In the genomic region with DNA sequence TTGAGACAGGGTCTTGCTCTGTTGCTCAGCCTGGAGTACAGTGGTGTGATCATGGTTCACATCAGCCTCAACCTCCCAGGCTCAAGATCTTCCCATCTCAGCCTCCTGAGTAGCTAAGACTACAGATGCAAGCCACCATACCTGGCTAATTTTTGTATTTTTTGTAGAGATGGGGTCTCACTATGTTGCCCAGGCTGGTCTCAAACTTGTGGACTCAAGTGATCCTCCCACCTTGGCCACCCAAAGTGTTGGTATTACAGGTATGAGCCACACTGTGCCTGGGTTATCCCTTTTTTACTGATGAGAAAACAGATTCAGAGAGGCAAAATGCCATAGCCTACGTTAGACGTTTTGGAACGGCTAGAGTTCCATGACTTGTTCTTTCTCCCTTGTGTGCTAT, we compare ENCODE assay signal across 31 cellular contexts. TPM values are rescaled to one million over a fixed set of nuclear protein-coding genes. Genes with fewer than 3 reads are reported as not detected.
DNase-seq lines count a peak whose midpoint lies in the region; ATAC-seq, FAIRE-seq and TF ChIP-seq lines count a peak whose summit lies in the region.
"Had no signal": no experiment of that assay in that cellular context is flagged by ENCODE, and none has a peak within 500 bp of the region (broad histone marks: within the 10 kb centered on the region; RNA-seq: fewer than 3 reads in every experiment).

No MANE protein-coding gene starts in this region.

- no peaks in the 10 kb centered on the region for H3K9me3 Mint-ChIP-seq in CD8-positive, alpha-beta T cell
- no peaks in the 10 kb centered on the region for H3K9me3 Mint-ChIP-seq in WTC11
- H3K9me3 Mint-ChIP-seq in naive B cell: no peaks in the 10 kb centered on the region
- H3K9me3 Mint-ChIP-seq: CD4-positive, CD25-positive, alpha-beta regulatory T cell; CD8-positive, alpha-beta memory T cell had no signal

- CTCF ChIA-PET in HepG2 (lab: Yijun Ruan, JAX; ENCODE audit: low intra/inter-chr PET ratio, low total read pairs) (no interaction called here), WTC11 (lab: Charles Lee) (no interaction called here)
- CTCF ChIA-PET in CD8-positive, alpha-beta T cell (lab: Charles Lee): no interaction called here

- H3K4me2 ChIP-seq in HepG2 (ENCODE audit: low read depth, low read length): no peak overlapping the region
- H3K4me2 ChIP-seq: A549 had no signal

- no TSS peak for BruUV-seq in HepG2 (replicated peaks; lab: Mats Ljungman, UMichigan)

- H3K79me2 ChIP-seq in HepG2 (ENCODE audit: insufficient read depth, low read length): no peaks in the 10 kb centered on the region

- H3K27ac ChIP-seq in HepG2 (ENCODE audit: extremely low read length, insufficient read depth, low read length) (no peak overlapping the region), right lobe of liver (no peak overlapping the region), tibial nerve (no peak overlapping the region)
- H3K27ac ChIP-seq in CD8-positive, alpha-beta T cell (ENCODE audit: low read depth, low read length): no peak overlapping the region
- H3K27ac ChIP-seq: 22Rv1, A549 had no signal

- no peak for DNase-seq in HepG2 (ENCODE audit: low spot score)
- DNase-seq in right lobe of liver: no peak
- DNase-seq in CD8-positive, alpha-beta T cell: no peak
- DNase-seq in WTC11 (ENCODE audit: low spot score): no peak
- no peak for DNase-seq in naive B cell
- no peak for DNase-seq in foreskin fibroblast
- no peak for DNase-seq in tibial nerve (ENCODE audit: low spot score in 2 of 2)
- DNase-seq: AML-193; BE2C; C1 segment of cervical spinal cord; CD4-positive, CD25-positive, alpha-beta regulatory T cell; CD8-positive, alpha-beta memory T cell; COR-L47; DMS 273 treated with DMSO at 0.1 percent for 48 hours; DMS153; DMS53; DMS79; DND-41; EL; GDM1 had no signal

- POLR2A ChIA-PET in HepG2 (lab: Yijun Ruan, JAX): no interaction called here
- POLR2A ChIA-PET in CD8-positive, alpha-beta T cell (lab: Charles Lee): no interaction called here
- POLR2A ChIA-PET in WTC11 (lab: Charles Lee): no interaction called here

- H3K9ac ChIP-seq in HepG2 (ENCODE audit: insufficient read depth, low read depth, low read length): no peak overlapping the region
- H3K9ac ChIP-seq: BLaER1 had no signal

- no peak for TF ChIP-seq POLR2A in HepG2 (IDR thresholded peaks at IDR 0.05; ENCODE audit: insufficient read depth in 1 of 2, low read depth in 2 of 2, low read length in 2 of 2)
- no peak for TF ChIP-seq POLR2A in right lobe of liver (IDR thresholded peaks at IDR 0.05)
- TF ChIP-seq POLR2A in tibial nerve (IDR thresholded peaks at IDR 0.05): no peak

- no peak for TF ChIP-seq CTCF in HepG2 (CRISPR knock-in tag; IDR thresholded peaks at IDR 0.05)
- TF ChIP-seq CTCF in right lobe of liver (IDR thresholded peaks at IDR 0.05): no peak
- no peak for TF ChIP-seq CTCF in CD8-positive, alpha-beta T cell (IDR thresholded peaks at IDR 0.05)
- no peak for TF ChIP-seq CTCF in WTC11 (IDR thresholded peaks at IDR 0.05)
- TF ChIP-seq CTCF in foreskin fibroblast (IDR thresholded peaks at IDR 0.05; ENCODE audit: low read depth, low read length): no peak
- TF ChIP-seq CTCF in tibial nerve (IDR thresholded peaks at IDR 0.05): no peak

- 93% methylated on average over 3 of the region's 3 CpGs for WGBS in HepG2 (ENCODE audit: low lambda C conversion rate)
- WGBS in right lobe of liver (ENCODE audit: insufficient coverage, low coverage, low lambda C conversion rate, missing lambda C conversion rate): 100% methylated on average over 3 of the region's 3 CpGs
- 80 to 88% methylated on average over 3 of the region's 3 CpGs for WGBS in tibial nerve, 2 donors

- H3K9me3 ChIP-seq in HepG2 (ENCODE audit: low read length): no peaks in the 10 kb centered on the region
- no peaks in the 10 kb centered on the region for H3K9me3 ChIP-seq in right lobe of liver
- no peaks in the 10 kb centered on the region for H3K9me3 ChIP-seq in CD8-positive, alpha-beta T cell (ENCODE audit: low read length)
- H3K9me3 ChIP-seq in tibial nerve: no peaks in the 10 kb centered on the region
- H3K9me3 ChIP-seq: A549, BE2C, BLaER1 had no signal

- peaks cover 28% of the 10 kb centered on the region for H3K36me3 Mint-ChIP-seq in CD8-positive, alpha-beta T cell
- H3K36me3 Mint-ChIP-seq in WTC11 (no peaks in the 10 kb centered on the region), naive B cell (peaks cover under 1 to 15% of the 10 kb centered on the region in 2 donors)

- H3K4me1 Mint-ChIP-seq in CD8-positive, alpha-beta T cell (ENCODE audit: low read depth): peaks cover 20% of the 10 kb centered on the region
- H3K4me1 Mint-ChIP-seq in WTC11 (no peaks in the 10 kb centered on the region), naive B cell (peaks cover 22 to 43% (median 36%) of the 10 kb centered on the region in 3 donors)
- H3K4me1 Mint-ChIP-seq: CD8-positive, alpha-beta memory T cell had no signal

- H3K36me3 ChIP-seq in HepG2 (replicated peaks in 1 of 2; ENCODE audit: control insufficient read depth in 1 of 2, insufficient read depth in 2 of 2, low read length in 2 of 2) (no peaks in the 10 kb centered on the region; a peak in 1 of 5 replicates), right lobe of liver (no peaks in the 10 kb centered on the region), tibial nerve (peaks cover 0 to 49% (median 0%) of the 10 kb centered on the region in 3 donors)
- H3K36me3 ChIP-seq in CD8-positive, alpha-beta T cell (ENCODE audit: insufficient read depth, low read length): no peaks in the 10 kb centered on the region
- H3K36me3 ChIP-seq: BE2C, BLaER1 had no signal

- no peak overlapping the region for H2AFZ ChIP-seq in HepG2 (ENCODE audit: low read length)

- H3K27me3 Mint-ChIP-seq in CD8-positive, alpha-beta T cell (ENCODE audit: low read depth): no peaks in the 10 kb centered on the region
- no peaks in the 10 kb centered on the region for H3K27me3 Mint-ChIP-seq in WTC11 (ENCODE audit: low read depth)
- no peaks in the 10 kb centered on the region for H3K27me3 Mint-ChIP-seq in naive B cell
- H3K27me3 Mint-ChIP-seq: CD4-positive, CD25-positive, alpha-beta regulatory T cell; CD8-positive, alpha-beta memory T cell had no signal

- H3K4me3 Mint-ChIP-seq in CD8-positive, alpha-beta T cell: no peak overlapping the region
- H3K4me3 Mint-ChIP-seq in WTC11 (no peak overlapping the region), naive B cell (no peak overlapping the region)
- H3K4me3 Mint-ChIP-seq: CD14-positive monocyte; CD4-positive, CD25-positive, alpha-beta regulatory T cell; CD8-positive, alpha-beta memory T cell had no signal

- H3K27ac Mint-ChIP-seq in CD8-positive, alpha-beta T cell: peak overlapping the region; percentile 27
- H3K27ac Mint-ChIP-seq in WTC11: no peak overlapping the region
- peak overlapping the region in 5 of 6 donors; percentile 42 to 86 (median 76) for H3K27ac Mint-ChIP-seq in naive B cell

- ATAC-seq in HepG2 (no peak), right lobe of liver (no peak), WTC11 (no peak), naive B cell (ENCODE audit: low read depth in 2 of 2) (no peak), HG03432 (IDR thresholded peaks at IDR 0.05; ENCODE audit: unreplicated experiment) (no peak)
- ATAC-seq in CD8-positive, alpha-beta T cell: no peak
- ATAC-seq: A549, GM12878 had no signal

- no peak overlapping the region for H3K4me3 ChIP-seq in HepG2 (replicated peaks in 1 of 3; ENCODE audit: insufficient read depth in 1 of 3, low read depth in 2 of 3, low read length in 3 of 3)
- H3K4me3 ChIP-seq in right lobe of liver: no peak overlapping the region
- H3K4me3 ChIP-seq in CD8-positive, alpha-beta T cell (ENCODE audit: low read depth, low read length): no peak overlapping the region
- H3K4me3 ChIP-seq in foreskin fibroblast (ENCODE audit: low read depth in 1 of 2, low read length in 2 of 2): no peak overlapping the region
- no peak overlapping the region for H3K4me3 ChIP-seq in tibial nerve
- H3K4me3 ChIP-seq: A549, BLaER1, GM12878 had no signal

- TF ChIP-seq RAD21 in HepG2 (CRISPR knock-in tag; IDR thresholded peaks at IDR 0.05): no peak

- no peaks in the 10 kb centered on the region for H3K4me1 ChIP-seq in HepG2 (ENCODE audit: insufficient read depth, low read length)
- no peaks in the 10 kb centered on the region for H3K4me1 ChIP-seq in right lobe of liver
- peaks cover 9% of the 10 kb centered on the region for H3K4me1 ChIP-seq in CD8-positive, alpha-beta T cell (ENCODE audit: insufficient read depth, low read length)
- peaks cover 0 to 6% (median 0%) of the 10 kb centered on the region in 4 donors for H3K4me1 ChIP-seq in tibial nerve
- H3K4me1 ChIP-seq: A549, BE2C had no signal

- intact Hi-C loops in HepG2 (cut with micrococcal nuclease; ENCODE audit: unreplicated experiment) (no loop called here), right lobe of liver (cut with DNase I) (no loop called here)
- intact Hi-C loops in CD8-positive, alpha-beta T cell (cut with DNase I, micrococcal nuclease): no loop called here

- no peak for TF ChIP-seq EP300 in HepG2 (IDR thresholded peaks at IDR 0.05; ENCODE audit: low read depth in 2 of 2, low read length in 2 of 2)
- TF ChIP-seq EP300 in HepG2 (CRISPR knock-in tag; IDR thresholded peaks at IDR 0.05; ENCODE audit: borderline replicate concordance): no peak
- no peak for TF ChIP-seq EP300 in tibial nerve (IDR thresholded peaks at IDR 0.05)

- in situ Hi-C loops in HepG2 (cut with HindIII; ENCODE audit: extremely low pct_ligation_motif_present, low pct_unique_long_range_greater_than_20kb): no loop called here

- no peaks in the 10 kb centered on the region for H4K20me1 ChIP-seq in HepG2 (ENCODE audit: insufficient read depth, low read length)
- H4K20me1 ChIP-seq: BLaER1 had no signal

- FAIRE-seq in HepG2 (lab: Jason Lieb, UNC): no peak
- FAIRE-seq: A549, GM12878, GM12892, GM18507 had no signal

- H3K27me3 ChIP-seq in HepG2 (ENCODE audit: control insufficient read depth in 1 of 2, insufficient read depth in 2 of 2, low read length in 2 of 2): no peaks in the 10 kb centered on the region
- no peaks in the 10 kb centered on the region for H3K27me3 ChIP-seq in right lobe of liver
- no peaks in the 10 kb centered on the region for H3K27me3 ChIP-seq in CD8-positive, alpha-beta T cell (ENCODE audit: insufficient read depth, low read length)
- H3K27me3 ChIP-seq in tibial nerve: no peaks in the 10 kb centered on the region
- H3K27me3 ChIP-seq: BE2C, BLaER1 had no signal

RNA-seq across cellular contexts. Expression of a gene that starts 30.1 kb away (rescaled TPM):
- total RNA-seq in HepG2 (2016; rRNA removed; fragmentation: Illumina TruSeq; extraction: Trizol) (5.2 and 6.5 TPM in 2 replicates), right lobe of liver (1 to 10 TPM; 5.1 to 9.8 (median 8.1) TPM), WTC11 (2021) (7.7 to 11.4 TPM (median 10.2 TPM) in 3 replicates), tibial nerve (10 to 100 TPM; 23.9 to 45.7 (median 36.1) TPM)
- 3.1 and 5.5 TPM in 2 replicates for total RNA-seq in HepG2 (2016; cell fraction: cytosol; rRNA removed; fragmentation: Illumina TruSeq; extraction: Trizol; ENCODE audit: low read depth)
- total RNA-seq in HepG2 (2016; cell fraction: insoluble cytoplasmic fraction; rRNA removed; fragmentation: Illumina TruSeq; extraction: Trizol): 3.4 and 4.6 TPM in 2 replicates
- total RNA-seq in HepG2 (2016; cell fraction: membrane; rRNA removed; fragmentation: Illumina TruSeq; extraction: Trizol): 2.5 and 3.3 TPM in 2 replicates
- total RNA-seq in HepG2 (2016; cell fraction: nucleus; rRNA removed; fragmentation: Illumina TruSeq; extraction: Trizol): 8.7 and 12.7 TPM in 2 replicates
- polyA plus RNA-seq in HepG2 (2011; rRNA removed) (3.4 TPM in 2 replicates), naive B cell (ENCODE audit: low read depth in 6 of 6) (100 to 1,000 TPM in 5 of 6 donors, 10 to 100 TPM in 1; 96.0 to 209 (median 155) TPM)
- 2.5 and 2.6 TPM in 2 replicates for polyA plus RNA-seq in HepG2 (2011; cell fraction: cytosol; rRNA removed)
- 4.1 and 4.5 TPM in 2 replicates for polyA plus RNA-seq in HepG2 (2011; cell fraction: nucleus; rRNA removed)
- 2.7 and 3.1 TPM in 2 replicates for polyA plus RNA-seq in HepG2 (2012)
- 0.49 and 0.50 TPM in 2 replicates for polyA plus RNA-seq in HepG2 (2016; cell fraction: cytosol; fragmentation: Illumina TruSeq; extraction: Trizol; ENCODE audit: low read depth)
- polyA plus RNA-seq in HepG2 (2016; cell fraction: insoluble cytoplasmic fraction; fragmentation: Illumina TruSeq; extraction: Trizol; ENCODE audit: low read depth): 2.6 and 3.8 TPM in 2 replicates
- polyA plus RNA-seq in HepG2 (2016; cell fraction: membrane; fragmentation: Illumina TruSeq; extraction: Trizol; ENCODE audit: low read depth): 0.64 and 0.65 TPM in 2 replicates
- polyA plus RNA-seq in HepG2 (2016; cell fraction: nucleus; fragmentation: Illumina TruSeq; extraction: Trizol; ENCODE audit: insufficient read depth, low read depth): 3.4 and 3.7 TPM in 2 replicates
- 16.0 and 20.2 TPM in 2 replicates for polyA minus RNA-seq in HepG2 (2011; rRNA and poly(A)+ RNA removed; ENCODE audit: low replicate concordance)
- 2.9 and 3.2 TPM in 2 replicates for polyA minus RNA-seq in HepG2 (2011; cell fraction: cytosol; rRNA and poly(A)+ RNA removed)
- 15.6 and 19.6 TPM in 2 replicates for polyA minus RNA-seq in HepG2 (2011; cell fraction: nucleus; rRNA and poly(A)+ RNA removed)
- 10 to 100 TPM; 25.6 to 25.7 TPM for total RNA-seq in CD8-positive, alpha-beta T cell

RNA-seq across cellular contexts. Expression of a gene that starts 41.6 kb away (rescaled TPM):
- total RNA-seq in HepG2 (2016; rRNA removed; fragmentation: Illumina TruSeq; extraction: Trizol): not detected in 2 replicates
- not detected in 2 replicates for total RNA-seq in HepG2 (2016; cell fraction: cytosol; rRNA removed; fragmentation: Illumina TruSeq; extraction: Trizol; ENCODE audit: low read depth)
- not detected in 2 replicates for total RNA-seq in HepG2 (2016; cell fraction: insoluble cytoplasmic fraction; rRNA removed; fragmentation: Illumina TruSeq; extraction: Trizol)
- not detected in 2 replicates for total RNA-seq in HepG2 (2016; cell fraction: membrane; rRNA removed; fragmentation: Illumina TruSeq; extraction: Trizol)
- total RNA-seq in HepG2 (2016; cell fraction: nucleus; rRNA removed; fragmentation: Illumina TruSeq; extraction: Trizol): not detected in 2 replicates
- not detected in 2 replicates for polyA plus RNA-seq in HepG2 (2011; rRNA removed)
- not detected in 2 replicates for polyA plus RNA-seq in HepG2 (2011; cell fraction: cytosol; rRNA removed)
- polyA plus RNA-seq in HepG2 (2011; cell fraction: nucleus; rRNA removed): not detected in 2 replicates
- polyA plus RNA-seq in HepG2 (2012): not detected in 2 replicates
- not detected in 2 replicates for polyA plus RNA-seq in HepG2 (2016; cell fraction: cytosol; fragmentation: Illumina TruSeq; extraction: Trizol; ENCODE audit: low read depth)
- not detected in 2 replicates for polyA plus RNA-seq in HepG2 (2016; cell fraction: insoluble cytoplasmic fraction; fragmentation: Illumina TruSeq; extraction: Trizol; ENCODE audit: low read depth)
- not detected in 2 replicates for polyA plus RNA-seq in HepG2 (2016; cell fraction: membrane; fragmentation: Illumina TruSeq; extraction: Trizol; ENCODE audit: low read depth)
- polyA plus RNA-seq in HepG2 (2016; cell fraction: nucleus; fragmentation: Illumina TruSeq; extraction: Trizol; ENCODE audit: insufficient read depth, low read depth): not detected in 2 replicates
- polyA minus RNA-seq in HepG2 (2011; rRNA and poly(A)+ RNA removed; ENCODE audit: low replicate concordance): not detected in 2 replicates
- not detected in 2 replicates for polyA minus RNA-seq in HepG2 (2011; cell fraction: cytosol; rRNA and poly(A)+ RNA removed)
- not detected in 2 replicates for polyA minus RNA-seq in HepG2 (2011; cell fraction: nucleus; rRNA and poly(A)+ RNA removed)
- total RNA-seq in right lobe of liver: under 1 TPM in 1 of 6 experiments, not detected in 5; 0.44 TPM
- total RNA-seq in CD8-positive, alpha-beta T cell: not detected
- 0.18 TPM in 1 of 3 replicates, not detected in the others for total RNA-seq in WTC11 (2021)
- 10 to 100 TPM; 24.0 to 75.8 (median 39.7) TPM for polyA plus RNA-seq in naive B cell (ENCODE audit: low read depth in 6 of 6)
- not detected for total RNA-seq in tibial nerve
- total RNA-seq: A172; CD4-positive, CD25-positive, alpha-beta regulatory T cell; CD8-positive, alpha-beta memory T cell; Daoy; G401 had no signal
- polyA plus RNA-seq: A549; CD4-positive, CD25-positive, alpha-beta regulatory T cell; CD8-positive, alpha-beta memory T cell had no signal
